In genomic region chr2:241110089-241110606, GRCh38 we compare ENCODE assay signal across 18 cellular contexts. TPM values are rescaled to one million over a fixed set of nuclear protein-coding genes. Genes with fewer than 3 reads are reported as not detected.
DNase-seq lines count a peak whose midpoint lies in the region; ATAC-seq and TF ChIP-seq lines count a peak whose summit lies in the region.
"Had no signal": no experiment of that assay in that cellular context is flagged by ENCODE, and none has a peak within 500 bp of the region (broad histone marks: within the 10 kb centered on the region; RNA-seq: fewer than 3 reads in every experiment).

No MANE protein-coding gene starts in this region.

- peaks cover 49% of the 10 kb centered on the region for H3K36me3 ChIP-seq in WERI-Rb-1
- peaks cover 27% of the 10 kb centered on the region for H3K36me3 ChIP-seq in HAP-1 (replicated peaks)
- H3K36me3 ChIP-seq: gastrocnemius medialis had no signal

- H3K27me3 Mint-ChIP-seq in activated CD8-positive, alpha-beta memory T cell treated with anti-CD3 and anti-CD28 coated beads, Interleukin-2, amount 10 ng/mL, durations not matched to agents 7 days and 5 days = no peaks in the 10 kb centered on the region
- no peaks in the 10 kb centered on the region for H3K27me3 Mint-ChIP-seq in activated T-helper 1 cell treated with anti-CD3 and anti-CD28 coated beads, Interleukin-12 subunit alpha, Interleukin-12 subunit beta, Interleukin-2, Interleukin-4 antibody, amounts not matched to agents 30 ng/mL and 10 ng/mL and 1 ng/mL, durations not matched to agents 14 hours and 24 hours and 36 hours (ENCODE audit: insufficient read depth)

- peak overlapping the region; percentile 90 for H3K27ac Mint-ChIP-seq in activated CD8-positive, alpha-beta memory T cell treated with anti-CD3 and anti-CD28 coated beads, Interleukin-2, amount 10 ng/mL, durations not matched to agents 7 days and 5 days
- peak overlapping the region; percentile 78 for H3K27ac Mint-ChIP-seq in activated T-helper 1 cell treated with anti-CD3 and anti-CD28 coated beads, Interleukin-12 subunit alpha, Interleukin-12 subunit beta, Interleukin-2, Interleukin-4 antibody, amounts not matched to agents 30 ng/mL and 10 ng/mL and 1 ng/mL, durations not matched to agents 14 hours and 24 hours and 36 hours
- peak overlapping the region; percentile 92 for H3K27ac Mint-ChIP-seq in stimulated activated effector memory CD8-positive, alpha-beta T cell treated with anti-CD3 and anti-CD28 coated beads, Interleukin-12 subunit alpha, Interleukin-12 subunit beta, amount 100 ng/mL, for 72 hours
- H3K27ac Mint-ChIP-seq: endodermal cell had no signal

- H3K36me3 Mint-ChIP-seq in activated CD8-positive, alpha-beta memory T cell treated with anti-CD3 and anti-CD28 coated beads, Interleukin-2, amount 10 ng/mL, durations not matched to agents 7 days and 5 days = peaks cover 18% of the 10 kb centered on the region
- H3K36me3 Mint-ChIP-seq in activated T-helper 1 cell treated with anti-CD3 and anti-CD28 coated beads, Interleukin-12 subunit alpha, Interleukin-12 subunit beta, Interleukin-2, Interleukin-4 antibody, amounts not matched to agents 30 ng/mL and 10 ng/mL and 1 ng/mL, durations not matched to agents 14 hours and 24 hours and 36 hours (ENCODE audit: low read depth) = peaks cover 46% of the 10 kb centered on the region
- peaks cover 43% of the 10 kb centered on the region for H3K36me3 Mint-ChIP-seq in stimulated activated effector memory CD8-positive, alpha-beta T cell treated with anti-CD3 and anti-CD28 coated beads, Interleukin-12 subunit alpha, Interleukin-12 subunit beta, amount 100 ng/mL, for 72 hours

- TF ChIP-seq CTCF in WERI-Rb-1 (IDR thresholded peaks at IDR 0.05; ENCODE audit: low read depth, low read length) = no peak

- no peak for ATAC-seq in activated CD8-positive, alpha-beta memory T cell treated with anti-CD3 and anti-CD28 coated beads, Interleukin-2, amount 10 ng/mL, durations not matched to agents 7 days and 5 days
- peak; percentile 27 for ATAC-seq in GM21723 (IDR thresholded peaks at IDR 0.05; ENCODE audit: unreplicated experiment)
- no peak for ATAC-seq in stimulated activated effector memory CD8-positive, alpha-beta T cell treated with anti-CD3 and anti-CD28 coated beads, Interleukin-12 subunit alpha, Interleukin-12 subunit beta, amount 100 ng/mL, for 72 hours
- ATAC-seq: gastrocnemius medialis had no signal

- H3K4me3 Mint-ChIP-seq in activated CD8-positive, alpha-beta memory T cell treated with anti-CD3 and anti-CD28 coated beads, Interleukin-2, amount 10 ng/mL, durations not matched to agents 7 days and 5 days = peak overlapping the region; percentile 67
- H3K4me3 Mint-ChIP-seq in activated T-helper 1 cell treated with anti-CD3 and anti-CD28 coated beads, Interleukin-12 subunit alpha, Interleukin-12 subunit beta, Interleukin-2, Interleukin-4 antibody, amounts not matched to agents 30 ng/mL and 10 ng/mL and 1 ng/mL, durations not matched to agents 14 hours and 24 hours and 36 hours = peak overlapping the region; percentile 78
- H3K4me3 Mint-ChIP-seq in stimulated activated effector memory CD8-positive, alpha-beta T cell treated with anti-CD3 and anti-CD28 coated beads, Interleukin-12 subunit alpha, Interleukin-12 subunit beta, amount 100 ng/mL, for 72 hours = peak overlapping the region; percentile 76
- H3K4me3 Mint-ChIP-seq: endodermal cell, immature natural killer cell had no signal

- H3K4me1 Mint-ChIP-seq in activated CD8-positive, alpha-beta memory T cell treated with anti-CD3 and anti-CD28 coated beads, Interleukin-2, amount 10 ng/mL, durations not matched to agents 7 days and 5 days = peaks cover 52% of the 10 kb centered on the region
- H3K4me1 Mint-ChIP-seq in activated T-helper 1 cell treated with anti-CD3 and anti-CD28 coated beads, Interleukin-12 subunit alpha, Interleukin-12 subunit beta, Interleukin-2, Interleukin-4 antibody, amounts not matched to agents 30 ng/mL and 10 ng/mL and 1 ng/mL, durations not matched to agents 14 hours and 24 hours and 36 hours (ENCODE audit: low read depth) = peaks cover 48% of the 10 kb centered on the region
- peaks cover 49% of the 10 kb centered on the region for H3K4me1 Mint-ChIP-seq in stimulated activated effector memory CD8-positive, alpha-beta T cell treated with anti-CD3 and anti-CD28 coated beads, Interleukin-12 subunit alpha, Interleukin-12 subunit beta, amount 100 ng/mL, for 72 hours
- H3K4me1 Mint-ChIP-seq: endodermal cell had no signal

- H3K4me3 ChIP-seq in WERI-Rb-1 (ENCODE audit: low read depth, low read length) = no peak overlapping the region
- no peak overlapping the region for H3K4me3 ChIP-seq in HAP-1
- H3K4me3 ChIP-seq: gastrocnemius medialis had no signal

- H3K27me3 ChIP-seq in WERI-Rb-1 (ENCODE audit: insufficient read depth, low read depth, severe bottlenecking) (no peaks in the 10 kb centered on the region), HAP-1 (ENCODE audit: low read depth) (no peaks in the 10 kb centered on the region)
- H3K27me3 ChIP-seq: gastrocnemius medialis had no signal

- no peak for DNase-seq in activated CD8-positive, alpha-beta memory T cell treated with anti-CD3 and anti-CD28 coated beads, Interleukin-2, amount 10 ng/mL, durations not matched to agents 7 days and 5 days
- DNase-seq in activated CD8-positive, alpha-beta memory T cell treated with anti-CD3 and anti-CD28 coated beads, Interleukin-2, amount 50 U/mL, for 48 hours = no peak
- DNase-seq in activated T-helper 1 cell treated with anti-CD3 and anti-CD28 coated beads, Interleukin-12 subunit alpha, Interleukin-12 subunit beta, Interleukin-2, Interleukin-4 antibody, amounts not matched to agents 30 ng/mL and 10 ng/mL and 1 ng/mL, durations not matched to agents 14 hours and 24 hours and 36 hours (ENCODE audit: low spot score) = no peak
- DNase-seq in stimulated activated effector memory CD8-positive, alpha-beta T cell treated with anti-CD3 and anti-CD28 coated beads, Interleukin-12 subunit alpha, Interleukin-12 subunit beta, amount 100 ng/mL, for 72 hours (ENCODE audit: low spot score in 2 of 2) = no peak
- DNase-seq in WERI-Rb-1 = no peak
- DNase-seq in HAP-1 (ENCODE audit: low spot score in 2 of 2) = no peak
- DNase-seq in occipital lobe (lab: John Stamatoyannopoulos, UW) = no peak
- DNase-seq: ACHN; activated CD4-positive, CD25-positive, alpha-beta regulatory T cell; activated effector memory CD4-positive, alpha-beta T cell treated with Interleukin-2 at 50 U/mL for 16 hours; endodermal cell; gastrocnemius medialis; immature natural killer cell; mesenchymal stem cell; NCI-H1417 treated with DMSO at 0.1 percent for 48 hours; NCI-H226 had no signal

- H3K9me3 Mint-ChIP-seq in activated CD8-positive, alpha-beta memory T cell treated with anti-CD3 and anti-CD28 coated beads, Interleukin-2, amount 10 ng/mL, durations not matched to agents 7 days and 5 days (ENCODE audit: low read depth) = no peaks in the 10 kb centered on the region
- H3K9me3 Mint-ChIP-seq in activated T-helper 1 cell treated with anti-CD3 and anti-CD28 coated beads, Interleukin-12 subunit alpha, Interleukin-12 subunit beta, Interleukin-2, Interleukin-4 antibody, amounts not matched to agents 30 ng/mL and 10 ng/mL and 1 ng/mL, durations not matched to agents 14 hours and 24 hours and 36 hours = no peaks in the 10 kb centered on the region
- no peaks in the 10 kb centered on the region for H3K9me3 Mint-ChIP-seq in stimulated activated effector memory CD8-positive, alpha-beta T cell treated with anti-CD3 and anti-CD28 coated beads, Interleukin-12 subunit alpha, Interleukin-12 subunit beta, amount 100 ng/mL, for 72 hours
- H3K9me3 Mint-ChIP-seq: endodermal cell, immature natural killer cell had no signal

- no peaks in the 10 kb centered on the region for H3K4me1 ChIP-seq in HAP-1
- H3K4me1 ChIP-seq: gastrocnemius medialis had no signal

- in situ Hi-C loops in HAP-1 (cut with MboI; ENCODE audit: low sequenced_read_pairs) = no loop called here

- intact Hi-C loops in activated T-helper 1 cell treated with anti-CD3 and anti-CD28 coated beads, Interleukin-12 subunit alpha, Interleukin-12 subunit beta, Interleukin-2, Interleukin-4 antibody, amounts not matched to agents 30 ng/mL and 10 ng/mL and 1 ng/mL, durations not matched to agents 14 hours and 24 hours and 36 hours (cut with micrococcal nuclease) = no loop called here

- H3K9me3 ChIP-seq in WERI-Rb-1 (ENCODE audit: severe bottlenecking) = no peaks in the 10 kb centered on the region
- H3K9me3 ChIP-seq in HAP-1 = no peaks in the 10 kb centered on the region
- H3K9me3 ChIP-seq: gastrocnemius medialis had no signal

- H3K27ac ChIP-seq in WERI-Rb-1 = no peak overlapping the region
- H3K27ac ChIP-seq: gastrocnemius medialis, KMS-11 had no signal

- CTCF ChIA-PET in activated CD8-positive, alpha-beta memory T cell treated with anti-CD3 and anti-CD28 coated beads, Interleukin-2, amount 10 ng/mL, durations not matched to agents 7 days and 5 days (lab: Charles Lee) = interaction anchor here (0.7 to 1.7 kb wide), 5 partner anchors 15 to 40 kb away, joined by 3 to 5 read pairs (median 3); partner anchors contain the start of gene PPP1R7

RNA-seq across cellular contexts. Expression of gene MTERF4, which starts 8.1 kb away (rescaled TPM):
- total RNA-seq in activated CD8-positive, alpha-beta memory T cell treated with anti-CD3 and anti-CD28 coated beads, Interleukin-2, amount 10 ng/mL, durations not matched to agents 7 days and 5 days = 10 to 100 TPM; 31.5 to 33.0 TPM
- total RNA-seq in activated T-helper 1 cell treated with anti-CD3 and anti-CD28 coated beads, Interleukin-12 subunit alpha, Interleukin-12 subunit beta, Interleukin-2, Interleukin-4 antibody, amounts not matched to agents 30 ng/mL and 10 ng/mL and 1 ng/mL, durations not matched to agents 14 hours and 24 hours and 36 hours = 40.5 and 43.3 TPM in 2 replicates
- 40.2 TPM for total RNA-seq in occipital lobe

RNA-seq across cellular contexts. Expression of gene PASK, which starts 39.1 kb away (rescaled TPM):
- 10 to 100 TPM; 65.1 to 71.9 TPM for total RNA-seq in activated CD8-positive, alpha-beta memory T cell treated with anti-CD3 and anti-CD28 coated beads, Interleukin-2, amount 10 ng/mL, durations not matched to agents 7 days and 5 days
- total RNA-seq in activated T-helper 1 cell treated with anti-CD3 and anti-CD28 coated beads, Interleukin-12 subunit alpha, Interleukin-12 subunit beta, Interleukin-2, Interleukin-4 antibody, amounts not matched to agents 30 ng/mL and 10 ng/mL and 1 ng/mL, durations not matched to agents 14 hours and 24 hours and 36 hours = 101 and 104 TPM in 2 replicates
- 11.9 TPM for total RNA-seq in occipital lobe

RNA-seq across cellular contexts. Expression of gene PPP1R7, which starts 40.1 kb away (rescaled TPM):
- 10 to 100 TPM; 86.4 to 99.5 TPM for total RNA-seq in activated CD8-positive, alpha-beta memory T cell treated with anti-CD3 and anti-CD28 coated beads, Interleukin-2, amount 10 ng/mL, durations not matched to agents 7 days and 5 days
- total RNA-seq in activated T-helper 1 cell treated with anti-CD3 and anti-CD28 coated beads, Interleukin-12 subunit alpha, Interleukin-12 subunit beta, Interleukin-2, Interleukin-4 antibody, amounts not matched to agents 30 ng/mL and 10 ng/mL and 1 ng/mL, durations not matched to agents 14 hours and 24 hours and 36 hours = 115 and 118 TPM in 2 replicates
- total RNA-seq in occipital lobe = 38.5 TPM
